Comparison of ENCODE assay signal across 10 cellular contexts in the genomic region with DNA sequence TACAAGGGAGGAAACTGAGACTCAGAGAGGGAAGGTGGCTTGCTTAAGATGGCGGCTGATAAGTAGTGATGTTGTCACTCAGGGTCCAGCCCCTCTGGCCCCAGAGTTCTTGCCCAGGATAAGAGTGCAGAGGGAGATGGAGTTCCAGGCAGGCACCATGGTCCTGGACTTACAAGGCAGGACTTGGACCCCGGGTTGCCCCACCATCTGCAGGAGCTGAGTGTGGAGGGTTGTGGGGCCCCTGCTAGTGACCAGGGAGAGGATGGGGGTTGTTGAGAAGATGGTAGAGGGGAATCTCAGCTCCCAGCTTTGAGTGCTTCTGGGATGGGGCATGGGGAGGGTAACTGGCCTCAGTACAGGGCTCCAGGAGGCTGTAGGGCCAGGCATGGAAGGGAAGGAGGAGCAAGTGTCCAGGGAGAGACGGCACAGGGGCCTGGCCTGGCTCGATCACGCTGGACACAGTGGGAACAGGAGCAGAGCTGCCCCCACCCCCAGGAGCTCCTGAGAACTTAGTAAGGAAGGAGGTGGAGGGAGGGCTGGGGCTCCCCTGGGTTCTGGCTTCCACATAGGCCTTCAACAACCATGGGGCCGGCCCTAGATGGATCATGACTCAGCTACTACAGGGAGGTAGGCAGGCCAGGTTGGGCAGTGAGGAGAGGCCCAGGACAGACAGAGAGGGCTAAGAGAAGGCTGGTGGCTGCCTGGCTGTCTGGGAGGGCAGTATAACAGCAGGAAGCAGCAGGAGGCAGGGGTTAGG. TPM values are rescaled to one million over a fixed set of nuclear protein-coding genes. Genes with fewer than 3 reads are reported as not detected.
DNase-seq lines count a peak whose midpoint lies in the region; ATAC-seq and TF ChIP-seq lines count a peak whose summit lies in the region.
"Had no signal": no experiment of that assay in that cellular context is flagged by ENCODE, and none has a peak within 500 bp of the region (broad histone marks: within the 10 kb centered on the region; RNA-seq: fewer than 3 reads in every experiment).

No MANE protein-coding gene starts in this region.

- H3K4me3 ChIP-seq in cardiac fibroblast (replicated peaks in 1 of 2; ENCODE audit: low read depth in 2 of 2, low read length in 2 of 2) (no peak overlapping the region), mucosa of descending colon (no peak overlapping the region)
- H3K4me3 ChIP-seq: Peyer's patch had no signal

- peak; percentile 44 for DNase-seq in EL
- DNase-seq in LHCN-M2 (ENCODE audit: low read depth), result peak; percentile 22
- peak; percentile 61 to 76 for DNase-seq in cardiac fibroblast (ENCODE audit: low read depth in 2 of 2)
- peak in 2 of 3 donors; percentile 1 to 33 for DNase-seq in mucosa of descending colon
- no peak for DNase-seq in C1 segment of cervical spinal cord (lab: John Stamatoyannopoulos, UW)
- DNase-seq in anterior cingulate cortex (lab: John Stamatoyannopoulos, UW), result no peak
- DNase-seq: NCI-H2081 treated with DMSO at 0.1 percent for 48 hours had no signal

- no peaks in the 10 kb centered on the region for H3K36me3 ChIP-seq in mucosa of descending colon (ENCODE audit: low read depth)
- H3K36me3 ChIP-seq: Peyer's patch had no signal

- TF ChIP-seq CTCF in cardiac fibroblast (IDR thresholded peaks at IDR 0.05; ENCODE audit: low read depth, low read length) (no peak), mucosa of descending colon (IDR thresholded peaks at IDR 0.05) (no peak)

- H3K4me1 ChIP-seq in mucosa of descending colon (ENCODE audit: low read depth), result peaks cover 2% of the 10 kb centered on the region

- intact Hi-C loops in mucosa of descending colon (cut with DNase I, micrococcal nuclease), result loop anchor here (5.0 to 10.0 kb wide), 2 partner anchors 89 to 92 kb away; no protein-coding TSS in a partner anchor

- H3K9me3 ChIP-seq in mucosa of descending colon, result peaks cover 2% of the 10 kb centered on the region
- H3K9me3 ChIP-seq: Peyer's patch had no signal

- no peak for ATAC-seq in mucosa of descending colon
- ATAC-seq in HG03432 (IDR thresholded peaks at IDR 0.05; ENCODE audit: unreplicated experiment), result no peak
- no peak for ATAC-seq in GM19463 (IDR thresholded peaks at IDR 0.05; ENCODE audit: unreplicated experiment)

RNA-seq across cellular contexts. Expression of a gene that starts 28.2 kb away (rescaled TPM):
- total RNA-seq in LHCN-M2 (2014; rRNA removed), result 37.6 and 43.8 TPM in 2 replicates
- polyA plus RNA-seq in LHCN-M2 (2012), result 45.6 TPM
- total RNA-seq in mucosa of descending colon, result 10 to 100 TPM; 54.6 to 88.5 (median 77.3) TPM

Comparison
In these comparisons a context has a peak if more than half of its experiments do, and no peak if none do; other contexts are left out.
1. DNase-seq: peak in EL (single experiment), LHCN-M2 (single experiment), cardiac fibroblast (2 of 2) and mucosa of descending colon (2 of 3); none in C1 segment of cervical spinal cord (0 of 14) and anterior cingulate cortex (0 of 58).